In genomic region chr7:53131697-53132096, GRCh38 we compare ENCODE assay signal across 8 cellular contexts.
"Had no signal": no experiment of that assay in that cellular context is flagged by ENCODE, and none has a peak within 500 bp of the region (broad histone marks: within the 10 kb centered on the region; RNA-seq: fewer than 3 reads in every experiment).

No MANE protein-coding gene starts in this region.

- H3K4me3 Mint-ChIP-seq: IgD-negative memory B cell had no signal

- H3K4me2 ChIP-seq: KMS-11 had no signal

- H3K27ac ChIP-seq: HL-60, KMS-11 had no signal

- H3K27ac Mint-ChIP-seq: IgD-negative memory B cell had no signal

- H3K4me1 Mint-ChIP-seq: IgD-negative memory B cell had no signal

- DNase-seq: IMR-90, KBM-7, KG1 had no signal

- ATAC-seq: HepG2 had no signal

- FAIRE-seq: HepG2, HTR-8/SVneo had no signal

- H3K27me3 Mint-ChIP-seq: IgD-negative memory B cell had no signal

- H3K36me3 Mint-ChIP-seq: IgD-negative memory B cell had no signal

- H3K9ac ChIP-seq: KMS-11 had no signal
